ENCODE assay signal across 15 cellular contexts in genomic region chr4:184424993-184425758, GRCh38. TPM values are rescaled to one million over a fixed set of nuclear protein-coding genes. Genes with fewer than 3 reads are reported as not detected.
DNase-seq lines count a peak whose midpoint lies in the region; ATAC-seq and TF ChIP-seq lines count a peak whose summit lies in the region.
"Had no signal": no experiment of that assay in that cellular context is flagged by ENCODE, and none has a peak within 500 bp of the region (broad histone marks: within the 10 kb centered on the region; RNA-seq: fewer than 3 reads in every experiment).

No MANE protein-coding gene starts in this region.

- H3K4me1 ChIP-seq in fibroblast of lung (ENCODE audit: control insufficient read depth, extremely low read depth, insufficient read depth, low read length), result peaks cover 10% of the 10 kb centered on the region

- no peak overlapping the region for H3K4me2 ChIP-seq in fibroblast of lung (ENCODE audit: extremely low read depth, insufficient read depth, low read length)
- H3K4me2 ChIP-seq: KMS-11 had no signal

- H3K9me3 ChIP-seq in fibroblast of lung (ENCODE audit: control insufficient read depth, insufficient read depth, low read depth, low read length), result no peaks in the 10 kb centered on the region
- H3K9me3 ChIP-seq: mucosa of descending colon had no signal

- H3K36me3 Mint-ChIP-seq in stimulated activated naive CD8-positive, alpha-beta T cell treated with anti-CD3 and anti-CD28 coated beads, Interleukin-15, Interleukin-2, amounts not matched to agents 100 ng/mL and 50 ng/mL, for 24 hours (ENCODE audit: low read depth), result peaks cover 60% of the 10 kb centered on the region
- H3K36me3 Mint-ChIP-seq in natural killer cell treated with Interleukin-12 subunit alpha and Interleukin-12 subunit beta and Interleukin-15 and Interleukin-18, amount 100 ng/mL, for 72 hours, result peaks cover 33% of the 10 kb centered on the region

- H3K4me3 Mint-ChIP-seq in stimulated activated naive CD8-positive, alpha-beta T cell treated with anti-CD3 and anti-CD28 coated beads, Interleukin-15, Interleukin-2, amounts not matched to agents 100 ng/mL and 50 ng/mL, for 24 hours, result no peak overlapping the region
- H3K4me3 Mint-ChIP-seq in natural killer cell treated with Interleukin-12 subunit alpha and Interleukin-12 subunit beta and Interleukin-15 and Interleukin-18, amount 100 ng/mL, for 72 hours, result no peak overlapping the region

- ATAC-seq in stimulated activated naive CD8-positive, alpha-beta T cell treated with anti-CD3 and anti-CD28 coated beads, Interleukin-15, Interleukin-2, amounts not matched to agents 100 U/mL and 50 U/mL, for 24 hours, result no peak
- no peak for ATAC-seq in natural killer cell treated with Interleukin-12 subunit alpha and Interleukin-12 subunit beta and Interleukin-15 and Interleukin-18, amount 100 ng/mL, for 72 hours
- ATAC-seq in GM19023 (IDR thresholded peaks at IDR 0.05; ENCODE audit: unreplicated experiment), result no peak
- ATAC-seq: mucosa of descending colon had no signal

- H3K27me3 ChIP-seq in fibroblast of lung (ENCODE audit: control insufficient read depth, insufficient read depth, low read length), result no peaks in the 10 kb centered on the region

- peaks cover 4% of the 10 kb centered on the region for H3K79me2 ChIP-seq in fibroblast of lung (ENCODE audit: control insufficient read depth, insufficient read depth, low read length)

- H3K9ac ChIP-seq in fibroblast of lung (ENCODE audit: insufficient read depth, low read length), result no peak overlapping the region
- H3K9ac ChIP-seq: KMS-11 had no signal

- H3K9me3 Mint-ChIP-seq in stimulated activated naive CD8-positive, alpha-beta T cell treated with anti-CD3 and anti-CD28 coated beads, Interleukin-15, Interleukin-2, amounts not matched to agents 100 ng/mL and 50 ng/mL, for 24 hours, result peaks cover 8% of the 10 kb centered on the region
- no peaks in the 10 kb centered on the region for H3K9me3 Mint-ChIP-seq in natural killer cell treated with Interleukin-12 subunit alpha and Interleukin-12 subunit beta and Interleukin-15 and Interleukin-18, amount 100 ng/mL, for 72 hours

- H3K4me3 ChIP-seq in fibroblast of lung (replicated peaks in 1 of 4; ENCODE audit: control extremely low read depth in 1 of 4, insufficient read depth in 1 of 4, low read depth in 3 of 4, low read length in 4 of 4), result no peak overlapping the region
- H3K4me3 ChIP-seq: mucosa of descending colon had no signal

- peak overlapping the region; percentile 50 for H3K27ac ChIP-seq in fibroblast of lung (ENCODE audit: insufficient read depth, low read length)
- H3K27ac ChIP-seq: KMS-11 had no signal

- peaks cover 6% of the 10 kb centered on the region for H3K36me3 ChIP-seq in fibroblast of lung (ENCODE audit: control insufficient read depth, insufficient read depth, low read length)

- no peak for DNase-seq in stimulated activated naive CD8-positive, alpha-beta T cell treated with anti-CD3 and anti-CD28 coated beads, Interleukin-15, Interleukin-2, amounts not matched to agents 100 U/mL and 50 U/mL, for 24 hours
- peak in 1 of 2 donors; percentile 43 for DNase-seq in fibroblast of lung (ENCODE audit: low read depth in 2 of 2)
- no peak for DNase-seq in natural killer cell treated with Interleukin-12 subunit alpha and Interleukin-12 subunit beta and Interleukin-15 and Interleukin-18, amount 100 ng/mL, for 72 hours (ENCODE audit: low spot score)
- DNase-seq in stimulated activated CD4-positive, alpha-beta T cell treated with anti-CD3 and anti-CD28 coated beads, Interleukin-15, amount 100 ng/mL, for 24 hours, result no peak
- DNase-seq in NCI-H1436 (lab: John Stamatoyannopoulos, UW), result no peak
- no peak for DNase-seq in stimulated activated CD4-positive, alpha-beta T cell treated with anti-CD3 and anti-CD28 coated beads, Interleukin-12 subunit alpha, Interleukin-12 subunit beta, amount 100 ng/mL, for 4 hours
- DNase-seq: activated CD4-positive, alpha-beta T cell treated with anti-CD3 and anti-CD28 coated beads, Interleukin-2, amount 50 U/mL, for 48 hours; effector memory CD4-positive, alpha-beta T cell; GDM1; mucosa of descending colon; NCI-H2029; SW 1271 had no signal

- no peaks in the 10 kb centered on the region for H4K20me1 ChIP-seq in fibroblast of lung (ENCODE audit: control insufficient read depth, extremely low read depth, insufficient read depth, low read length)

- H3K27me3 Mint-ChIP-seq in stimulated activated naive CD8-positive, alpha-beta T cell treated with anti-CD3 and anti-CD28 coated beads, Interleukin-15, Interleukin-2, amounts not matched to agents 100 ng/mL and 50 ng/mL, for 24 hours, result no peaks in the 10 kb centered on the region
- H3K27me3 Mint-ChIP-seq in natural killer cell treated with Interleukin-12 subunit alpha and Interleukin-12 subunit beta and Interleukin-15 and Interleukin-18, amount 100 ng/mL, for 72 hours, result no peaks in the 10 kb centered on the region

- no peak for TF ChIP-seq CTCF in fibroblast of lung (conservative IDR thresholded peaks at IDR 0.05 in 1 of 2, IDR thresholded peaks at IDR 0.05 in 1 of 2; ENCODE audit: low read depth in 1 of 2, low read length in 2 of 2)

- peaks cover 60% of the 10 kb centered on the region for H3K4me1 Mint-ChIP-seq in stimulated activated naive CD8-positive, alpha-beta T cell treated with anti-CD3 and anti-CD28 coated beads, Interleukin-15, Interleukin-2, amounts not matched to agents 100 ng/mL and 50 ng/mL, for 24 hours (ENCODE audit: low read depth)
- peaks cover 56 to 59% of the 10 kb centered on the region in 2 donors for H3K4me1 Mint-ChIP-seq in natural killer cell treated with Interleukin-12 subunit alpha and Interleukin-12 subunit beta and Interleukin-15 and Interleukin-18, amount 100 ng/mL, for 72 hours (ENCODE audit: low read depth in 2 of 2)

- H3K27ac Mint-ChIP-seq in stimulated activated naive CD8-positive, alpha-beta T cell treated with anti-CD3 and anti-CD28 coated beads, Interleukin-15, Interleukin-2, amounts not matched to agents 100 ng/mL and 50 ng/mL, for 24 hours, result peak overlapping the region; percentile 18
- H3K27ac Mint-ChIP-seq in natural killer cell treated with Interleukin-12 subunit alpha and Interleukin-12 subunit beta and Interleukin-15 and Interleukin-18, amount 100 ng/mL, for 72 hours, result peak overlapping the region; percentile 20 to 67

- H2AFZ ChIP-seq in fibroblast of lung (ENCODE audit: low read length), result no peak overlapping the region

RNA-seq across cellular contexts. Expression of gene IRF2, which starts 49.2 kb away (rescaled TPM):
- 30.9 and 31.8 TPM in 2 replicates for total RNA-seq in fibroblast of lung
- 32.5 and 42.3 TPM in 2 replicates for polyA plus RNA-seq in fibroblast of lung
- polyA plus RNA-seq in fibroblast of lung (2012), result 19.2 and 19.3 TPM in 2 replicates
- polyA minus RNA-seq in fibroblast of lung (ENCODE audit: low replicate concordance), result 14.9 and 36.3 TPM in 2 replicates
- 10 to 100 TPM; 55.2 to 67.8 TPM for total RNA-seq in natural killer cell treated with Interleukin-12 subunit alpha and Interleukin-12 subunit beta and Interleukin-15 and Interleukin-18, amount 100 ng/mL, for 72 hours
